In the genomic region with DNA sequence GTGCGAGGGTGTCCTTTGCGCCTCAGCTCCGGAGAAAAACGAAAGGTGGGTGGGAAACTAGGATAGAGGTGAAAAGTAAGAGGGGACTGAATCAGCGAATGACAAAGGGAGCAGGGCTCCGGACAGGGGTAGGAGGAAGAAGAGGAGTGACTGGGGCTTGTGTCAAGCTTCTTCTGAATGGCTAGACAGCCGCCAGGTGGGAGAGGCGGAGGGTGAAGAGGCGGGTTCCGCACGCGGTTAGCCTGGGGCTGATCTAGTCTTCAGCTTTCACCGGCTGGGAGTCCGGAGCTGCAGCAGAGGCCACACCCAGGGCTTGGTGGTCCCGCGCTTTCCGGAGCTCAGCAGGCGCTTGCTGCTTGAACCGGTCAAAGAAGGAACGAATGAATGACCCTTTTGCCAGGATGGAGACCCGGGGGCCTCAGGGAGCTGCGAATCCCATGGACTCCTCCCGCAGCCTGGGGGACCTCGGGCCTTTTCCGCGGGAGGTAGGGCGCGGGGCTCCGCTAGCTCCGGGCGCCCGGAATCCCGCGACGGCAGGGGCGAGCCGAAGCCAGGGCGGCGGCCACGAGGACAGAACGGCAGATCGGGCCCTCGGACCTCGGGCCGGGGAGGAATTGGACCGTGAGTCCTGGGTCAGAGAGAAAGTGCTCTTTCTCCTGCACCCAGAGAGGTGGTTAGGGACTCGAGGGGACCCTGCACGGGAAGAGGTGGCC, we compare ENCODE assay signal across 9 cellular contexts. TPM values are rescaled to one million over a fixed set of nuclear protein-coding genes. Genes with fewer than 3 reads are reported as not detected.
DNase-seq lines count a peak whose midpoint lies in the region; ATAC-seq and TF ChIP-seq lines count a peak whose summit lies in the region.
"Had no signal": no experiment of that assay in that cellular context is flagged by ENCODE, and none has a peak within 500 bp of the region (broad histone marks: within the 10 kb centered on the region; RNA-seq: fewer than 3 reads in every experiment).

TSS of gene C6orf141 (plus strand) at position 256 of the 713 bp plus-strand sequence. CDS start at position 381, 125 bp downstream.

- peaks cover 0 to 24% (median 14%) of the 10 kb centered on the region in 9 donors for H3K4me1 ChIP-seq in heart right ventricle
- H3K4me1 ChIP-seq: BLaER1 had no signal

- intact Hi-C loops in heart right ventricle (cut with DNase I), result no loop called here

- H3K27me3 Mint-ChIP-seq in HFFc6 (ENCODE audit: insufficient read depth), result peaks cover 27% of the 10 kb centered on the region
- peaks cover 26% of the 10 kb centered on the region for H3K27me3 Mint-ChIP-seq in activated T-helper 17 cell treated with anti-CD3 and anti-CD28 coated beads, Interleukin-2, amount 50 U/mL, for 72 hours

- H3K4me3 Mint-ChIP-seq in HFFc6, result peak within 1 kb of the TSS; percentile 65
- H3K4me3 Mint-ChIP-seq in activated T-helper 17 cell treated with anti-CD3 and anti-CD28 coated beads, Interleukin-2, amount 50 U/mL, for 72 hours, result peak within 1 kb of the TSS; percentile 86

- H3K27ac ChIP-seq in heart right ventricle, result no peak within 1 kb of the TSS
- H3K27ac ChIP-seq: BLaER1 had no signal

- ATAC-seq in activated T-helper 17 cell treated with anti-CD3 and anti-CD28 coated beads, Interleukin-2, amount 50 U/mL, for 72 hours (replicated peaks), result peak; percentile 48
- peak in 6 of 8 donors; percentile 9 to 71 (median 46) for ATAC-seq in heart right ventricle

- H3K9me3 ChIP-seq in heart right ventricle, result no peaks in the 10 kb centered on the region

- H3K36me3 ChIP-seq in heart right ventricle, result no peaks in the 10 kb centered on the region
- H3K36me3 ChIP-seq: BLaER1 had no signal

- H3K27ac Mint-ChIP-seq in HFFc6, result no peak within 1 kb of the TSS
- no peak within 1 kb of the TSS for H3K27ac Mint-ChIP-seq in activated T-helper 17 cell treated with anti-CD3 and anti-CD28 coated beads, Interleukin-2, amount 50 U/mL, for 72 hours

- no peaks in the 10 kb centered on the region for H3K9me3 Mint-ChIP-seq in HFFc6
- H3K9me3 Mint-ChIP-seq in activated T-helper 17 cell treated with anti-CD3 and anti-CD28 coated beads, Interleukin-2, amount 50 U/mL, for 72 hours, result no peaks in the 10 kb centered on the region

- TF ChIP-seq CTCF in HFFc6 (IDR thresholded peaks at IDR 0.05), result no peak
- no peak for TF ChIP-seq CTCF in heart right ventricle (IDR thresholded peaks at IDR 0.05)
- no peak for TF ChIP-seq CTCF in retinal pigment epithelial cell (conservative IDR thresholded peaks at IDR 0.05; ENCODE audit: low read depth, low read length)

- DNase-seq in NCI-H1417 (lab: John Stamatoyannopoulos, UW) (peak in 2 of 3 experiments; percentile 78 to 83), NCI-H1417 treated with DMSO at 0.1 percent for 48 hours (lab: John Stamatoyannopoulos, UW) (no peak), HFFc6 (no peak), NCI-H1105 (lab: John Stamatoyannopoulos, UW) (peak; percentile 72), heart right ventricle (no peak), retinal pigment epithelial cell (ENCODE audit: low read depth) (no peak), pons (ENCODE audit: low spot score) (no peak)

- 0 to 1% methylated on average over 45 to 48 of the region's 48 CpGs for WGBS in heart right ventricle, 2 donors

- H3K4me1 Mint-ChIP-seq in HFFc6 (ENCODE audit: low read depth), result peaks cover 26% of the 10 kb centered on the region
- H3K4me1 Mint-ChIP-seq in activated T-helper 17 cell treated with anti-CD3 and anti-CD28 coated beads, Interleukin-2, amount 50 U/mL, for 72 hours, result peaks cover 11% of the 10 kb centered on the region

- H3K27me3 ChIP-seq in heart right ventricle, result peaks cover 0 to 50% (median 41%) of the 10 kb centered on the region in 7 donors
- H3K27me3 ChIP-seq: BLaER1 had no signal

- no peaks in the 10 kb centered on the region for H3K36me3 Mint-ChIP-seq in HFFc6 (ENCODE audit: low read depth)
- no peaks in the 10 kb centered on the region for H3K36me3 Mint-ChIP-seq in activated T-helper 17 cell treated with anti-CD3 and anti-CD28 coated beads, Interleukin-2, amount 50 U/mL, for 72 hours (ENCODE audit: low read depth)

- H3K4me3 ChIP-seq in heart right ventricle (peak within 1 kb of the TSS; percentile 1 to 54 (median 48)), retinal pigment epithelial cell (ENCODE audit: low read length) (peak within 1 kb of the TSS; percentile 60)
- H3K4me3 ChIP-seq: BLaER1 had no signal

RNA-seq across cellular contexts. Expression of gene C6orf141, which starts in this region (rescaled TPM):
- total RNA-seq in HFFc6 (2021; fragmentation: NEBNext Ultra II Directional; extraction: Animal tissue kit (Norgen Biotek cat#: 25700)), result not detected
- total RNA-seq in activated T-helper 17 cell treated with anti-CD3 and anti-CD28 coated beads, Interleukin-2, amount 50 U/mL, for 72 hours, result not detected
- total RNA-seq in heart right ventricle, result under 1 TPM in 5 of 10 donors, not detected in 5; 0.16 to 0.85 (median 0.56) TPM
- polyA plus RNA-seq in heart right ventricle, result 1 to 10 TPM in 1 of 2 donors, under 1 TPM in 1; 0.62 to 1.5 TPM

Comparison
In these comparisons a context has a peak if more than half of its experiments do, and no peak if none do; other contexts are left out.
1. DNase-seq: peak in NCI-H1417 (2 of 3) and NCI-H1105 (single experiment); none in NCI-H1417 treated with DMSO at 0.1 percent for 48 hours (single experiment), HFFc6 (single experiment), heart right ventricle (0 of 2), retinal pigment epithelial cell (single experiment) and pons (single experiment).
2. Peak in ATAC-seq in activated T-helper 17 cell treated with anti-CD3 and anti-CD28 coated beads, Interleukin-2, amount 50 U/mL, for 72 hours; RNA of the gene not detected or under 1 TPM.